In the genomic region with DNA sequence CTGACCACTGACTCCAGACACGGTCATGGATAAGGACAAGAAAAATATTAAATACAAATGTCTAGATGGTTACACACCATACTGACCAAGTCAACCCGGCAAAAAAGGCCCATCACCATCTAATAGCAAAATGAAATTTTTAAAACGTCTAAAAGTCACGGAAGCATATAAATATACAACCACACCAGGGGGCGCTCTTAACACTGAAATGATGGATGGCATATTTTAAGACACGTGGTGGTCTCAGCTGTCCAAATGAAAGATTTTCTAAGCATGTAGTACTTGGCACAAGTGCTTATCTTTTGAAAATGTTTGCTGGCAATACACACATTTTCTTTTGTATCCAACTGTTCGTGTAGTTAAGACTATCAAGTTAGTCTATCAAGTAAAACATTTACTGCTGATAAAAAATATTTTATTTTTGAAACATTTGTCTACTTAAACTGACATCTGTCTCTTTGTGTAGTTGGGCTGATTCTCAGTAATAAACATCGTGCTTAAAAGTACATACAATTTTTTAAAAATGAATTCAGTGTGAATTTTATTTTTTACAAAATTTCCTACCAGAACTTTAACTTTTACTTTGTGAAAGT, we compare ENCODE assay signal across 1 cellular context.
TF ChIP-seq lines count a peak whose summit lies in the region.

No MANE protein-coding gene starts in this region.

TF ChIP-seq in SK-N-SH, 30 proteins besides CTCF, POLR2A, EP300 and RAD21 (continued from another document):
- no peak for TF ChIP-seq REST (IDR thresholded peaks at IDR 0.05; ENCODE audit: low read depth, low read length)
TF ChIP-seq in SK-N-SH: peak in this region for 2.
